Comparison of ENCODE assay signal across 8 cellular contexts in genomic region chr12:53499261-53500118, GRCh38. TPM values are rescaled to one million over a fixed set of nuclear protein-coding genes. Genes with fewer than 3 reads are reported as not detected.
A peak's percentile ranks its signal among the peaks of the same experiment; 100 is the strongest.
DNase-seq lines count a peak whose midpoint lies in the region; ATAC-seq and TF ChIP-seq lines count a peak whose summit lies in the region.

TSS of gene MAP3K12 (minus strand) at chr12:53499458. CDS start at chr12:53487391, 12,067 bp downstream.

- no peak for TF ChIP-seq POLR2A in thyroid gland (IDR thresholded peaks at IDR 0.05)

- no peaks in the 10 kb centered on the region for H4K20me1 ChIP-seq in GM23248 (ENCODE audit: insufficient read depth)

- peak within 1 kb of the TSS; percentile 95 for H3K9ac ChIP-seq in GM23248

- peak; percentile 66 for DNase-seq in A673 (ENCODE audit: low spot score)
- DNase-seq in GM23248, result peak; percentile 85
- DNase-seq in RWPE2 (ENCODE audit: low spot score), result no peak
- peak; percentile 64 to 71 for DNase-seq in activated naive CD4-positive, alpha-beta T cell treated with anti-CD3 and anti-CD28 coated beads, Interleukin-2, amount 50 U/mL, for 72 hours (ENCODE audit: low spot score in 2 of 2)
- no peak for DNase-seq in glomerular endothelial cell (ENCODE audit: extremely low read depth, low read depth, low spot score)
- DNase-seq in occipital lobe (lab: John Stamatoyannopoulos, UW), result peak; percentile 63
- peak; percentile 61 to 62 for DNase-seq in thyroid gland
- no peak for DNase-seq in SKM-1 (lab: John Stamatoyannopoulos, UW; ENCODE audit: unreplicated experiment)

- BruUV-seq in A673 (replicated peaks; lab: Mats Ljungman, UMichigan), result no TSS peak

- no peaks in the 10 kb centered on the region for H3K27me3 ChIP-seq in A673 (replicated peaks; ENCODE audit: insufficient read depth, low read depth, low read length, poor library complexity)
- H3K27me3 ChIP-seq in GM23248 (replicated peaks; ENCODE audit: insufficient read depth), result no peaks in the 10 kb centered on the region
- H3K27me3 ChIP-seq in RWPE2 (ENCODE audit: insufficient read depth, poor library complexity, severe bottlenecking), result no peaks in the 10 kb centered on the region
- no peaks in the 10 kb centered on the region for H3K27me3 ChIP-seq in thyroid gland

- CTCF ChIA-PET in A673 (lab: Charles Lee), result no interaction called here

- peak within 1 kb of the TSS; percentile 70 for H2AFZ ChIP-seq in GM23248

- H3K36me3 Mint-ChIP-seq in activated naive CD4-positive, alpha-beta T cell treated with anti-CD3 and anti-CD28 coated beads, Interleukin-2, amount 50 U/mL, for 72 hours, result no peaks in the 10 kb centered on the region

- H3K4me2 ChIP-seq in GM23248 (ENCODE audit: unreplicated experiment), result peak within 1 kb of the TSS; percentile 91

- in situ Hi-C loops in GM23248 (cut with MboI), result no loop called here

- H3K79me2 ChIP-seq in GM23248 (ENCODE audit: insufficient read depth), result peaks cover 62% of the 10 kb centered on the region

- peaks cover 37% of the 10 kb centered on the region for H3K4me1 ChIP-seq in A673 (ENCODE audit: insufficient read depth, low read length, poor library complexity, severe bottlenecking)
- peaks cover 33% of the 10 kb centered on the region for H3K4me1 ChIP-seq in GM23248 (ENCODE audit: insufficient read depth)
- H3K4me1 ChIP-seq in RWPE2 (ENCODE audit: insufficient read depth, poor library complexity, severe bottlenecking), result peaks cover 3% of the 10 kb centered on the region
- H3K4me1 ChIP-seq in thyroid gland, result peaks cover 10 to 46% of the 10 kb centered on the region in 2 donors

- H3K27ac Mint-ChIP-seq in activated naive CD4-positive, alpha-beta T cell treated with anti-CD3 and anti-CD28 coated beads, Interleukin-2, amount 50 U/mL, for 72 hours, result peak within 1 kb of the TSS; percentile 92 to 97

- H3K9me3 Mint-ChIP-seq in activated naive CD4-positive, alpha-beta T cell treated with anti-CD3 and anti-CD28 coated beads, Interleukin-2, amount 50 U/mL, for 72 hours, result no peaks in the 10 kb centered on the region

- no peaks in the 10 kb centered on the region for H3K9me2 ChIP-seq in GM23248 (ENCODE audit: insufficient read depth)

- H3K9me3 ChIP-seq in A673 (ENCODE audit: low read depth, low read length, poor library complexity, severe bottlenecking) (no peaks in the 10 kb centered on the region), GM23248 (ENCODE audit: low read depth) (no peaks in the 10 kb centered on the region), RWPE2 (ENCODE audit: severe bottlenecking) (no peaks in the 10 kb centered on the region), thyroid gland (no peaks in the 10 kb centered on the region)

- TF ChIP-seq CTCF in A673 (conservative IDR thresholded peaks at IDR 0.05; ENCODE audit: low read depth, low read length), result no peak
- peak; percentile 20 for TF ChIP-seq CTCF in RWPE2 (IDR thresholded peaks at IDR 0.05; ENCODE audit: poor library complexity, severe bottlenecking)
- no peak for TF ChIP-seq CTCF in thyroid gland (IDR thresholded peaks at IDR 0.05)

- H3K4me3 ChIP-seq in A673 (ENCODE audit: low read depth, low read length, poor library complexity, severe bottlenecking), result peak within 1 kb of the TSS; percentile 54
- H3K4me3 ChIP-seq in GM23248, result peak within 1 kb of the TSS; percentile 81
- peak within 1 kb of the TSS; percentile 58 for H3K4me3 ChIP-seq in RWPE2 (ENCODE audit: severe bottlenecking)
- H3K4me3 ChIP-seq in thyroid gland (replicated peaks in 1 of 3), result peak within 1 kb of the TSS; percentile 25 to 59 (median 29)

- peaks cover 20% of the 10 kb centered on the region for H3F3A ChIP-seq in GM23248 (ENCODE audit: insufficient read depth)

- intact Hi-C loops in A673 (cut with micrococcal nuclease; ENCODE audit: unreplicated experiment), result loop anchor here (2.0 to 10.0 kb wide), 2 partner anchors 175 to 775 kb away; no protein-coding TSS in a partner anchor
- intact Hi-C loops in thyroid gland (cut with DNase I), result loop anchor here (10.0 kb wide), 1 partner anchor 175 kb away; the partner anchor contains the start of gene AAAS

- POLR2A ChIA-PET in A673 (lab: Charles Lee; ENCODE audit: low non-redundant PET), result no interaction called here

- H3K27ac ChIP-seq in A673 (ENCODE audit: low read depth, low read length, poor library complexity, severe bottlenecking) (peak within 1 kb of the TSS; percentile 98), GM23248 (peak within 1 kb of the TSS; percentile 99), RWPE2 (ENCODE audit: poor library complexity, severe bottlenecking) (peak within 1 kb of the TSS; percentile 68), thyroid gland (peak within 1 kb of the TSS; percentile 91 to 99 (median 97))

- ATAC-seq in RWPE2 (ENCODE audit: low read depth), result peak; percentile 16; the same call in 2 of the 3 replicates
- peak; percentile 8 to 22 for ATAC-seq in activated naive CD4-positive, alpha-beta T cell treated with anti-CD3 and anti-CD28 coated beads, Interleukin-2, amount 50 U/mL, for 72 hours

- 1% methylated on average over 19 to 41 of the region's 52 CpGs for WGBS in GM23248 (ENCODE audit: low coverage in 1 of 2, low lambda C conversion rate in 2 of 2, missing lambda C conversion rate in 2 of 2), 2 experiments
- WGBS in thyroid gland, 2 donors, result 0 to 2% methylated on average over 37 to 38 of the region's 52 CpGs

- H3K36me3 ChIP-seq in A673 (ENCODE audit: insufficient read depth, low read length, poor library complexity, severe bottlenecking) (peaks cover 11% of the 10 kb centered on the region), GM23248 (ENCODE audit: low read depth) (no peaks in the 10 kb centered on the region), RWPE2 (ENCODE audit: low read depth) (no peaks in the 10 kb centered on the region), thyroid gland (no peaks in the 10 kb centered on the region)

RNA-seq across cellular contexts. Expression of gene MAP3K12, which starts in this region (rescaled TPM):
- total RNA-seq in A673 (2021) (11.6 and 15.9 TPM in 2 replicates), glomerular endothelial cell (22.6 and 29.2 TPM in 2 replicates), occipital lobe (30.9 TPM), thyroid gland (10 to 100 TPM in 2 of 4 donors, 1 to 10 TPM in 2; 5.2 to 12.9 (median 10.6) TPM)
- 36.5 and 37.4 TPM in 2 replicates for total RNA-seq in GM23248 (2014; rRNA removed; shearing (Covaris generic))
- polyA plus RNA-seq in GM23248 (2016; fragmentation: Nextera tagmentation; extraction: Ambion mirVana), result 8.7 and 10.4 TPM in 2 replicates
- 10 to 100 TPM in 1 of 2 donors, 1 to 10 TPM in 1; 9.5 to 21.7 TPM for total RNA-seq in activated naive CD4-positive, alpha-beta T cell treated with anti-CD3 and anti-CD28 coated beads, Interleukin-2, amount 50 U/mL, for 72 hours

Comparison
In these comparisons a context has a peak if more than half of its experiments do, and no peak if none do; other contexts are left out.
1. DNase-seq: peak in A673 (single experiment), GM23248 (single experiment), activated naive CD4-positive, alpha-beta T cell treated with anti-CD3 and anti-CD28 coated beads, Interleukin-2, amount 50 U/mL, for 72 hours (2 of 2), occipital lobe (single experiment) and thyroid gland (2 of 2); none in RWPE2 (single experiment), glomerular endothelial cell (single experiment) and SKM-1 (single experiment).
2. H3K4me3 ChIP-seq: peak in every context shown above with its lines; median percentile 81 in GM23248; 58 in RWPE2; 54 in A673; 29 in thyroid gland.
3. Peak in every context shown above with its lines, with median percentiles within 50 percentile points of each other: H3K27ac ChIP-seq.